Comparison of ENCODE assay signal across 10 cellular contexts in the genomic region with DNA sequence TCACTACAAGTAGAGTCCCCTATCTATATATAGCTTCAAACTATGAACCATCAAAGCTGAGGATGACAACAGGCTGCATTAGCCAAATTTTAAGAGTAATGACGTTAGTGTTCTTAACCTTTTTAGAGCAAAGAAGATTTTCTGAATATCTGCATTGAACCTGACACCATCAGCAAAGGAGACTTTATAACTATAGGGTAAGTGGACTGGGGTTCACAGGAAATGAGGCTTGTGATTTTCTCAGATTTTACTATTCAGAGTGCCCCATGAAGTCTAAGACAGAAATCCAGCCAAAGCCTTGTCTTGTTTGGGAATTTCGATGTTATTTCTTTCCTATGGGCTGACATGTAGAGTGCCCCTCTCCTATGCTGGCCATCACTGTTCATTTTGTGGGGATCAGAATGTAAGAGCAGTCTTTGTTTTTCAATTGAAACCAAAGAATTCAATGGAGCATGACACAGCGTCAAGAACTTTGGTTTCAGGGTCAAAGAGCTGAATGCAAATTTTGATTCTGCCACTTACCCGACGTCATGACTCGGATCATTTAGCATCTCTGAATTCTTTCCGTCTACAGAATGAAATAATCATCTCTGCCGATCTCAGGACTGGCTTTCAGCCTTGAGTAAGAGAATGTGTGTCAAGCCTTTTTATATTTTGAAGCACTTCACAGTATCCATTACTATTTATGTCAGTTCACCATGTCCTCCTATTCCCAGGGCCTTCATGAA. TPM values are rescaled to one million over a fixed set of nuclear protein-coding genes. Genes with fewer than 3 reads are reported as not detected.
A peak's percentile ranks its signal among the peaks of the same experiment; 100 is the strongest.
DNase-seq lines count a peak whose midpoint lies in the region; ATAC-seq, FAIRE-seq and TF ChIP-seq lines count a peak whose summit lies in the region.
"Had no signal": no experiment of that assay in that cellular context is flagged by ENCODE, and none has a peak within 500 bp of the region (broad histone marks: within the 10 kb centered on the region; RNA-seq: fewer than 3 reads in every experiment).

No MANE protein-coding gene starts in this region.

- H3K4me3 ChIP-seq in MG63 = no peak overlapping the region

- H3K27me3 ChIP-seq in MG63 = no peaks in the 10 kb centered on the region

- no peak for FAIRE-seq in H54 (lab: Jason Lieb, UNC)
- FAIRE-seq: TTC549 had no signal

- no peak for TF ChIP-seq CTCF in 22Rv1 (IDR thresholded peaks at IDR 0.05)

- DNase-seq in glomerular visceral epithelial cell (ENCODE audit: extremely low spot score) = peak; percentile 38
- no peak for DNase-seq in NCI-H128 (lab: John Stamatoyannopoulos, UW; ENCODE audit: unreplicated experiment)
- no peak for DNase-seq in H54 (ENCODE audit: insufficient read length, low spot score)
- DNase-seq in MG63 = no peak
- no peak for DNase-seq in D341Med (ENCODE audit: low spot score)

- no peaks in the 10 kb centered on the region for H3K9me3 ChIP-seq in MG63

- TF ChIP-seq POLR2A in H54 (IDR thresholded peaks at IDR 0.05; ENCODE audit: low read depth, low read length) = no peak

- peaks cover 7% of the 10 kb centered on the region for H3K36me3 ChIP-seq in MG63

- peak; percentile 70 for ATAC-seq in GM19455 (IDR thresholded peaks at IDR 0.05; ENCODE audit: unreplicated experiment)
- peak; percentile 62 for ATAC-seq in HG03469 (IDR thresholded peaks at IDR 0.05; ENCODE audit: unreplicated experiment)

- H3K27ac ChIP-seq in 22Rv1 = peak overlapping the region; percentile 15; the same call in 1 of the 2 replicates

RNA-seq across cellular contexts. Expression of gene DENND11, which starts 52.7 kb away (rescaled TPM):
- total RNA-seq in MG63 (2014; rRNA removed; shearing (Covaris generic); ENCODE audit: low replicate concordance) = 1.3 and 2.1 TPM in 2 replicates

RNA-seq across cellular contexts. Expression of gene WEE2, which starts 58.9 kb away (rescaled TPM):
- total RNA-seq in MG63 (2014; rRNA removed; shearing (Covaris generic); ENCODE audit: low replicate concordance) = not detected in 2 replicates
- total RNA-seq: fibroblast of villous mesenchyme had no signal
